ENCODE assay signal across 8 cellular contexts in genomic region chr11:64204464-64204989, GRCh38. TPM values are rescaled to one million over a fixed set of nuclear protein-coding genes. Genes with fewer than 3 reads are reported as not detected.
DNase-seq lines count a peak whose midpoint lies in the region; ATAC-seq and TF ChIP-seq lines count a peak whose summit lies in the region.

No MANE protein-coding gene starts in this region.

- no peak overlapping the region for H3K9ac ChIP-seq in colonic mucosa (ENCODE audit: low read depth in 2 of 2, low read length in 2 of 2)

- H3K4me3 ChIP-seq in HEK293 (ENCODE audit: low read depth, low read length), result no peak overlapping the region
- H3K4me3 ChIP-seq in colonic mucosa, result no peak overlapping the region
- no peak overlapping the region for H3K4me3 ChIP-seq in left lung

- H3K27me3 ChIP-seq in colonic mucosa (no peaks in the 10 kb centered on the region), left lung (no peaks in the 10 kb centered on the region)

- POLR2A ChIA-PET in HEK293 (lab: Yijun Ruan, JAX), result interaction anchor here (0.6 to 4.7 kb wide), 22 partner anchors 8 to 916 kb away, joined by 3 to 32 read pairs (median 5); partner anchors contain the start of genes BAD, ESRRA, FKBP2 and NUDT22

- H3K27ac ChIP-seq in HEK293 (ENCODE audit: extremely low read depth, low read depth, low read length) (peak overlapping the region; percentile 55), colonic mucosa (peak overlapping the region; percentile 85), left lung (peak overlapping the region; percentile 81 to 94)

- peak; percentile 97 for DNase-seq in AG09319 (ENCODE audit: extremely low read depth, low read depth)
- peak; percentile 40 for DNase-seq in NCI-H748 treated with DMSO at 0.1 percent for 48 hours (lab: John Stamatoyannopoulos, UW)
- DNase-seq in activated CD4-positive, alpha-beta T cell treated with anti-CD3 and anti-CD28 coated beads for 4 hours, result peak; percentile 82 to 85
- DNase-seq in colonic mucosa, result peak; percentile 92
- peak; percentile 89 to 90 for DNase-seq in left lung
- DNase-seq in stimulated activated CD4-positive, alpha-beta T cell treated with anti-CD3 and anti-CD28 coated beads, Interleukin-4, amount 100 ng/mL, for 48 hours (ENCODE audit: low read depth in 2 of 2), result peak; percentile 63 to 70

- no peaks in the 10 kb centered on the region for H3K9me3 ChIP-seq in HEK293 (ENCODE audit: control insufficient read depth, insufficient read depth, low read depth, low read length)
- H3K9me3 ChIP-seq in colonic mucosa, result no peaks in the 10 kb centered on the region
- H3K9me3 ChIP-seq in left lung, result no peaks in the 10 kb centered on the region

- ATAC-seq in left lung (peak; percentile 76), GM19351 (IDR thresholded peaks at IDR 0.05; ENCODE audit: unreplicated experiment) (no peak)

- CTCF ChIA-PET in HEK293 (lab: Yijun Ruan, JAX), result interaction anchor here (0.6 to 4.7 kb wide), 32 partner anchors 8 to 448 kb away, joined by 3 to 78 read pairs (median 5); partner anchors contain the start of genes BAD, CATSPERZ, FKBP2 and NUDT22

- TF ChIP-seq CTCF in AG09319 (IDR thresholded peaks at IDR 0.05; ENCODE audit: low read depth, low read length), result peak; percentile 79
- peak; percentile 80 for TF ChIP-seq CTCF in HEK293 (tag by site-specific recombination; IDR thresholded peaks at IDR 0.05)
- TF ChIP-seq CTCF in colonic mucosa (IDR thresholded peaks at IDR 0.05), result peak; percentile 74
- peak; percentile 54 to 63 for TF ChIP-seq CTCF in left lung (IDR thresholded peaks at IDR 0.05)

- intact Hi-C loops in colonic mucosa (cut with DNase I) (loop anchor here (5.0 kb wide), 1 partner anchor 98 kb away; the partner anchor contains the start of gene CATSPERZ), left lung (cut with DNase I) (loop anchor here in 1 of 2 donors (5.0 kb wide), 1 partner anchor 98 kb away; the partner anchor contains the start of gene CATSPERZ)

- H3K36me3 ChIP-seq in HEK293 (ENCODE audit: control insufficient read depth in 2 of 2, insufficient read depth in 1 of 2, low read length in 2 of 2), result peaks cover 4 to 75% of the 10 kb centered on the region in 2 experiments; a peak in 2 of 3 replicates
- H3K36me3 ChIP-seq in colonic mucosa, result peaks cover 27% of the 10 kb centered on the region
- H3K36me3 ChIP-seq in left lung, result peaks cover 7 to 84% of the 10 kb centered on the region in 2 donors

- 0 out of 2 replicates have a peak, but pooled peaks cover 8% of the 10 kb centered on the region for H3K4me1 ChIP-seq in HEK293 (ENCODE audit: control insufficient read depth, insufficient read depth, low read length)
- H3K4me1 ChIP-seq in colonic mucosa, result peaks cover 17% of the 10 kb centered on the region
- peaks cover 2 to 52% of the 10 kb centered on the region in 2 donors for H3K4me1 ChIP-seq in left lung

TF ChIP-seq in HEK293, 187 proteins besides CTCF, POLR2A, EP300 and RAD21 (continues in another document):
- TF ChIP-seq ZNF362 (tag by site-specific recombination; IDR thresholded peaks at IDR 0.05) (peak; percentile 84), ZNF311 (tag by site-specific recombination; IDR thresholded peaks at IDR 0.05; ENCODE audit: borderline replicate concordance) (no peak), ZNF600 (tag by site-specific recombination; IDR thresholded peaks at IDR 0.05) (peak; percentile 85), ZNF473 (tag by site-specific recombination; IDR thresholded peaks at IDR 0.05) (no peak), ZFP69B (tag by site-specific recombination; IDR thresholded peaks at IDR 0.05) (no peak), ZNF223 (tag by site-specific recombination; IDR thresholded peaks at IDR 0.05) (no peak), KLF17 (tag by site-specific recombination; IDR thresholded peaks at IDR 0.05) (no peak), ZNF335 (tag by site-specific recombination; conservative IDR thresholded peaks at IDR 0.05) (no peak), ZNF558 (tag by site-specific recombination; IDR thresholded peaks at IDR 0.05) (no peak), SP7 (tag by site-specific recombination; IDR thresholded peaks at IDR 0.05) (peak; percentile 56), PBX3 (CRISPR knock-in tag; IDR thresholded peaks at IDR 0.05) (no peak), GFI1B (tag by site-specific recombination; IDR thresholded peaks at IDR 0.05) (no peak), ZNF292 (tag by site-specific recombination; IDR thresholded peaks at IDR 0.05; ENCODE audit: borderline replicate concordance, low read depth) (no peak), ZNF660 (tag by site-specific recombination; IDR thresholded peaks at IDR 0.05) (peak; percentile 24; the same call in 1 of the 2 replicates), KLF10 (tag by site-specific recombination; IDR thresholded peaks at IDR 0.05) (0 out of 2 replicates have a peak, but pooled peaks have one; percentile 24), ZNF391 (tag by site-specific recombination; IDR thresholded peaks at IDR 0.05; ENCODE audit: borderline replicate concordance, low read depth) (no peak), HOXC10 (CRISPR knock-in tag; IDR thresholded peaks at IDR 0.05) (no peak), SCRT1 (tag by site-specific recombination; IDR thresholded peaks at IDR 0.05; ENCODE audit: borderline replicate concordance) (no peak), ZNF366 (tag by site-specific recombination; conservative IDR thresholded peaks at IDR 0.05) (peak; percentile 23; the same call in 1 of the 2 replicates), ZXDB (tag by site-specific recombination; IDR thresholded peaks at IDR 0.05) (peak; percentile 93), ZEB2 (tag by site-specific recombination; IDR thresholded peaks at IDR 0.05) (peak; percentile 37; the same call in 1 of the 2 replicates), ZNF211 (tag by site-specific recombination; IDR thresholded peaks at IDR 0.05; ENCODE audit: low read depth) (no peak), ZFP41 (tag by site-specific recombination; IDR thresholded peaks at IDR 0.05; ENCODE audit: borderline replicate concordance) (no peak), ZNF544 (tag by site-specific recombination; IDR thresholded peaks at IDR 0.05) (no peak), ZBTB48 (tag by site-specific recombination; IDR thresholded peaks at IDR 0.05) (no peak), ZNF148 (tag by site-specific recombination; IDR thresholded peaks at IDR 0.05; ENCODE audit: borderline replicate concordance) (no peak)

RNA-seq across cellular contexts. Expression of gene FERMT3, which starts 2.0 kb away (rescaled TPM):
- total RNA-seq in colonic mucosa (10 to 100 TPM; 10.9 to 16.6 TPM), left lung (100 to 1,000 TPM in 1 of 2 donors, 10 to 100 TPM in 1; 42.2 to 100 TPM)

RNA-seq across cellular contexts. Expression of gene STIP1, which starts 18.6 kb away (rescaled TPM):
- total RNA-seq in colonic mucosa, result 100 to 1,000 TPM in 1 of 2 donors, 10 to 100 TPM in 1; 95.5 to 232 TPM
- total RNA-seq in left lung, result 100 to 1,000 TPM; 124 to 149 TPM

RNA-seq across cellular contexts. Expression of gene TRPT1, which starts 21.5 kb away (rescaled TPM):
- total RNA-seq in colonic mucosa, result 10 to 100 TPM; 52.3 to 63.6 TPM
- 10 to 100 TPM; 26.8 to 28.9 TPM for total RNA-seq in left lung

RNA-seq across cellular contexts. Expression of gene NUDT22, which starts 21.5 kb away (rescaled TPM):
- total RNA-seq in colonic mucosa (100 to 1,000 TPM; 110 to 168 TPM), left lung (10 to 100 TPM; 50.6 to 54.3 TPM)

RNA-seq across cellular contexts. Expression of gene DNAJC4, which starts 25.8 kb away (rescaled TPM):
- 10 to 100 TPM; 39.9 to 50.3 TPM for total RNA-seq in colonic mucosa
- total RNA-seq in left lung, result 10 to 100 TPM; 26.0 to 43.3 TPM

Comparison
In these comparisons a context has a peak if more than half of its experiments do, and no peak if none do; other contexts are left out.
1. DNase-seq: peak in every context shown above with its lines; median percentile 97 in AG09319; 92 in colonic mucosa; 90 in left lung; 84 in activated CD4-positive, alpha-beta T cell treated with anti-CD3 and anti-CD28 coated beads for 4 hours; 66 in stimulated activated CD4-positive, alpha-beta T cell treated with anti-CD3 and anti-CD28 coated beads, Interleukin-4, amount 100 ng/mL, for 48 hours; 40 in NCI-H748 treated with DMSO at 0.1 percent for 48 hours.